8 cellular contexts compared by ENCODE assay signal in genomic region chr11:67993821-67994220, GRCh38. TPM values are rescaled to one million over a fixed set of nuclear protein-coding genes. Genes with fewer than 3 reads are reported as not detected.
DNase-seq lines count a peak whose midpoint lies in the region; ATAC-seq and TF ChIP-seq lines count a peak whose summit lies in the region.
"Not testable (repeated sequence)": the region's sequence is repeated elsewhere in the genome, so short reads cannot be mapped to it uniquely, and the experiment has no call there.

No MANE protein-coding gene starts in this region.

- H3K27me3 Mint-ChIP-seq in CD14-positive monocyte (ENCODE audit: low read depth in 3 of 3); activated naive CD8-positive, alpha-beta T cell treated with anti-CD3 and anti-CD28 coated beads, Interleukin-2, amount 50 U/mL, for 24 hours; naive B cell: not testable (repeated sequence)

- not testable (repeated sequence) for H3K36me3 ChIP-seq in H7 (replicated peaks; ENCODE audit: control insufficient read depth, insufficient read depth, low read length)

- H3K4me3 Mint-ChIP-seq in CD14-positive monocyte; activated naive CD8-positive, alpha-beta T cell treated with anti-CD3 and anti-CD28 coated beads, Interleukin-2, amount 50 U/mL, for 24 hours: not testable (repeated sequence)
- peak overlapping the region in 7 of 8 donors; percentile 4 to 90 (median 62) for H3K4me3 Mint-ChIP-seq in naive B cell

- H3K4me1 Mint-ChIP-seq in CD14-positive monocyte (peaks cover 42% of the 10 kb centered on the region), naive B cell (peaks cover 40 to 48% (median 42%) of the 10 kb centered on the region in 3 donors)
- H3K4me1 Mint-ChIP-seq in activated naive CD8-positive, alpha-beta T cell treated with anti-CD3 and anti-CD28 coated beads, Interleukin-2, amount 50 U/mL, for 24 hours, result peaks cover 23% of the 10 kb centered on the region

- not testable (repeated sequence) for H3K9me3 Mint-ChIP-seq in CD14-positive monocyte; activated naive CD8-positive, alpha-beta T cell treated with anti-CD3 and anti-CD28 coated beads, Interleukin-2, amount 50 U/mL, for 24 hours; naive B cell

- not testable (repeated sequence) for DNase-seq in CD14-positive monocyte (ENCODE audit: low spot score); fibroblast of mammary gland (ENCODE audit: low read depth)
- DNase-seq in H7 (peak; percentile 46), NCI-H526 treated with DMSO at 0.1 percent for 48 hours (lab: John Stamatoyannopoulos, UW) (peak; percentile 29), naive B cell (peak; percentile 61)
- DNase-seq in activated CD4-positive, alpha-beta T cell treated with anti-CD3 and anti-CD28 coated beads for 24 hours (ENCODE audit: low read depth in 2 of 2), result peak; percentile 22 to 25
- peak; percentile 27 for DNase-seq in activated naive CD8-positive, alpha-beta T cell treated with anti-CD3 and anti-CD28 coated beads, Interleukin-2, amount 50 U/mL, for 24 hours
- peak; percentile 59 for DNase-seq in stimulated activated CD8-positive, alpha-beta memory T cell treated with anti-CD3 and anti-CD28 coated beads, Interleukin-4, amount 100 ng/mL, for 48 hours

- H3K36me3 Mint-ChIP-seq in CD14-positive monocyte (peaks cover 44 to 61% of the 10 kb centered on the region in 2 donors), naive B cell (peaks cover 0 to 20% of the 10 kb centered on the region in 2 donors)
- H3K36me3 Mint-ChIP-seq in activated naive CD8-positive, alpha-beta T cell treated with anti-CD3 and anti-CD28 coated beads, Interleukin-2, amount 50 U/mL, for 24 hours (ENCODE audit: low read depth), result not testable (repeated sequence)

- TF ChIP-seq CTCF in CD14-positive monocyte (IDR thresholded peaks at IDR 0.05) (peak; percentile 78), fibroblast of mammary gland (conservative IDR thresholded peaks at IDR 0.05; ENCODE audit: control insufficient read depth, insufficient read depth, low read depth, low read length) (peak; percentile 43)

- ATAC-seq in activated naive CD8-positive, alpha-beta T cell treated with anti-CD3 and anti-CD28 coated beads, Interleukin-2, amount 50 U/mL, for 24 hours, result not testable (repeated sequence)
- peak; percentile 76 to 81 for ATAC-seq in naive B cell (ENCODE audit: low read depth in 2 of 2)

- not testable (repeated sequence) for H3K4me3 ChIP-seq in H7 (ENCODE audit: insufficient read depth, low read depth, low read length); fibroblast of mammary gland (ENCODE audit: control insufficient read depth, low read depth, low read length)

- intact Hi-C loops in CD14-positive monocyte (cut with micrococcal nuclease), result not testable (repeated sequence)

- H3K27ac Mint-ChIP-seq in CD14-positive monocyte (peak overlapping the region in 2 of 7 donors; percentile 25 to 57), naive B cell (peak overlapping the region; percentile 70 to 94 (median 86))
- H3K27ac Mint-ChIP-seq in activated naive CD8-positive, alpha-beta T cell treated with anti-CD3 and anti-CD28 coated beads, Interleukin-2, amount 50 U/mL, for 24 hours, result not testable (repeated sequence)

- H3K27me3 ChIP-seq in H7 (ENCODE audit: control insufficient read depth, insufficient read depth, low read length), result not testable (repeated sequence)

RNA-seq across cellular contexts. Expression of gene UNC93B1, which starts 10.1 kb away (rescaled TPM):
- polyA plus RNA-seq in CD14-positive monocyte (100 to 1,000 TPM; 185 to 220 TPM), naive B cell (ENCODE audit: low read depth in 6 of 6) (100 to 1,000 TPM in 3 of 6 donors, 10 to 100 TPM in 3; 93.5 to 149 (median 103) TPM)
- 26.2 and 28.3 TPM in 2 replicates for total RNA-seq in H7 (2014; rRNA removed; shearing (Covaris generic))

RNA-seq across cellular contexts. Expression of gene ALDH3B1, which starts 16.3 kb away (rescaled TPM):
- polyA plus RNA-seq in CD14-positive monocyte (10 to 100 TPM; 79.8 to 86.7 TPM), naive B cell (ENCODE audit: low read depth in 6 of 6) (under 1 TPM in 5 of 6 donors, not detected in 1; 0.33 to 0.94 (median 0.67) TPM)
- total RNA-seq in H7 (2014; rRNA removed; shearing (Covaris generic)), result 0.35 and 0.37 TPM in 2 replicates

RNA-seq across cellular contexts. Expression of gene NDUFS8, which starts 36.7 kb away (rescaled TPM):
- polyA plus RNA-seq in CD14-positive monocyte, result 100 to 1,000 TPM; 114 to 141 TPM
- 277 and 299 TPM in 2 replicates for total RNA-seq in H7 (2014; rRNA removed; shearing (Covaris generic))
- 100 to 1,000 TPM; 110 to 130 (median 119) TPM for polyA plus RNA-seq in naive B cell (ENCODE audit: low read depth in 6 of 6)

RNA-seq across cellular contexts. Expression of gene TCIRG1, which starts 45.0 kb away (rescaled TPM):
- polyA plus RNA-seq in CD14-positive monocyte (100 to 1,000 TPM; 197 to 225 TPM), naive B cell (ENCODE audit: low read depth in 6 of 6) (10 to 100 TPM; 16.4 to 44.9 (median 26.6) TPM)
- 44.7 and 62.9 TPM in 2 replicates for total RNA-seq in H7 (2014; rRNA removed; shearing (Covaris generic))

Comparison
In these comparisons a context has a peak if more than half of its experiments do, and no peak if none do; other contexts are left out.
1. RNA of gene ALDH3B1, which starts 16.3 kb away (polyA plus RNA-seq): 79.8 to 86.7 TPM in CD14-positive monocyte; 0.33 to 0.94 TPM in naive B cell; every median in the first group is over 10 times any median in the second.